ENCODE assay signal across 9 cellular contexts in genomic region chr7:116582806-116583444, GRCh38. TPM values are rescaled to one million over a fixed set of nuclear protein-coding genes. Genes with fewer than 3 reads are reported as not detected.
DNase-seq lines count a peak whose midpoint lies in the region; ATAC-seq and TF ChIP-seq lines count a peak whose summit lies in the region.
"Had no signal": no experiment of that assay in that cellular context is flagged by ENCODE, and none has a peak within 500 bp of the region (broad histone marks: within the 10 kb centered on the region; RNA-seq: fewer than 3 reads in every experiment).

No MANE protein-coding gene starts in this region.

- no peaks in the 10 kb centered on the region for H3K36me3 ChIP-seq in brain microvascular endothelial cell (replicated peaks)

- H3K27ac Mint-ChIP-seq in progenitor cell of endocrine pancreas: peak overlapping the region; percentile 4
- H3K27ac Mint-ChIP-seq: dendritic cell treated with granulocyte-macrophage colony-stimulating factor and Interleukin-4, amounts not matched to agents 40 ng/mL and 50 ng/mL, for 4 days had no signal

- no peaks in the 10 kb centered on the region for H3K27me3 Mint-ChIP-seq in progenitor cell of endocrine pancreas

- no peaks in the 10 kb centered on the region for H3K27me3 ChIP-seq in brain microvascular endothelial cell (replicated peaks)

- peak; percentile 89 for DNase-seq in brain microvascular endothelial cell
- no peak for DNase-seq in progenitor cell of endocrine pancreas (ENCODE audit: low spot score, unreplicated experiment)
- no peak for DNase-seq in NCI-H146 (lab: John Stamatoyannopoulos, UW)
- no peak for DNase-seq in NCI-H748 (lab: John Stamatoyannopoulos, UW; ENCODE audit: unreplicated experiment)
- no peak for DNase-seq in KBM-7

- H3K4me1 Mint-ChIP-seq in progenitor cell of endocrine pancreas (ENCODE audit: low read depth): no peaks in the 10 kb centered on the region

- peak overlapping the region; percentile 73 for H3K27ac ChIP-seq in brain microvascular endothelial cell

- no peak overlapping the region for H3K4me3 Mint-ChIP-seq in progenitor cell of endocrine pancreas (ENCODE audit: low read depth)
- H3K4me3 Mint-ChIP-seq: dendritic cell treated with granulocyte-macrophage colony-stimulating factor and Interleukin-4, amounts not matched to agents 40 ng/mL and 50 ng/mL, for 4 days had no signal

- TF ChIP-seq CTCF in brain microvascular endothelial cell (IDR thresholded peaks at IDR 0.05; ENCODE audit: low read depth, low read length, missing control alignments): no peak
- no peak for TF ChIP-seq CTCF in progenitor cell of endocrine pancreas (IDR thresholded peaks at IDR 0.05; ENCODE audit: unreplicated experiment)

- no peak overlapping the region for H3K4me3 ChIP-seq in brain microvascular endothelial cell (ENCODE audit: low read depth, low read length)

- peaks cover 5% of the 10 kb centered on the region for H3K9me3 Mint-ChIP-seq in progenitor cell of endocrine pancreas (ENCODE audit: low read depth)
- H3K9me3 Mint-ChIP-seq: dendritic cell treated with granulocyte-macrophage colony-stimulating factor and Interleukin-4, amounts not matched to agents 40 ng/mL and 50 ng/mL, for 4 days had no signal

- ATAC-seq in GM18511 (IDR thresholded peaks at IDR 0.05; ENCODE audit: unreplicated experiment): peak; percentile 59
- peak; percentile 41 for ATAC-seq in HG03066 (IDR thresholded peaks at IDR 0.05; ENCODE audit: low read depth, unreplicated experiment)
- no peak for ATAC-seq in HG02571 (IDR thresholded peaks at IDR 0.05; ENCODE audit: unreplicated experiment)

- no peaks in the 10 kb centered on the region for H3K36me3 Mint-ChIP-seq in progenitor cell of endocrine pancreas (ENCODE audit: insufficient read depth)

- in situ Hi-C loops in brain microvascular endothelial cell (cut with HindIII; ENCODE audit: low pct_ligation_motif_present, low sequenced_read_pairs) (loop anchor here (25.0 kb wide), 1 partner anchor 321 kb away; no protein-coding TSS in a partner anchor), KBM-7 (cut with MboI; ENCODE audit: low pct_unique_long_range_greater_than_20kb, low sequenced_read_pairs) (no loop called here)

RNA-seq across cellular contexts. Expression of gene CAV1, which starts 58.1 kb away (rescaled TPM):
- 0.84 TPM in 2 replicates for total RNA-seq in progenitor cell of endocrine pancreas
